Comparison of ENCODE assay signal across 10 cellular contexts in genomic region chr5:39005566-39006232, GRCh38.
DNase-seq lines count a peak whose midpoint lies in the region; ATAC-seq and TF ChIP-seq lines count a peak whose summit lies in the region.
"Had no signal": no experiment of that assay in that cellular context is flagged by ENCODE, and none has a peak within 500 bp of the region (broad histone marks: within the 10 kb centered on the region; RNA-seq: fewer than 3 reads in every experiment).

No MANE protein-coding gene starts in this region.

- H3K27ac ChIP-seq in neural progenitor cell, result no peak overlapping the region
- H3K27ac ChIP-seq: esophagus squamous epithelium had no signal

- 0 out of 2 replicates have a peak, but pooled peaks cover 2% of the 10 kb centered on the region for H3K79me2 ChIP-seq in Loucy (ENCODE audit: insufficient read depth, low read length)
- H3K79me2 ChIP-seq in neural progenitor cell (ENCODE audit: low read depth), result no peaks in the 10 kb centered on the region

- H3K4me3 Mint-ChIP-seq in chondrocyte (ENCODE audit: unreplicated experiment) (no peak overlapping the region), memory B cell (no peak overlapping the region), neural progenitor cell (no peak overlapping the region)
- H3K4me3 Mint-ChIP-seq in stimulated activated naive CD8-positive, alpha-beta T cell treated with anti-CD3 and anti-CD28 coated beads, Interleukin-15, amount 100 ng/mL, for 72 hours, result no peak overlapping the region

- no peaks in the 10 kb centered on the region for H3K9me2 ChIP-seq in Loucy (replicated peaks; ENCODE audit: low read depth, low read length)

- H3K4me1 ChIP-seq in Loucy (ENCODE audit: insufficient read depth, low read length, poor library complexity, severe bottlenecking) (peaks cover 4% of the 10 kb centered on the region), neural progenitor cell (no peaks in the 10 kb centered on the region)
- H3K4me1 ChIP-seq: esophagus squamous epithelium had no signal

- no peaks in the 10 kb centered on the region for H3K27me3 Mint-ChIP-seq in chondrocyte (ENCODE audit: low read depth)
- H3K27me3 Mint-ChIP-seq in memory B cell, result no peaks in the 10 kb centered on the region
- no peaks in the 10 kb centered on the region for H3K27me3 Mint-ChIP-seq in neural progenitor cell (ENCODE audit: insufficient read depth, low read depth)
- no peaks in the 10 kb centered on the region for H3K27me3 Mint-ChIP-seq in stimulated activated naive CD8-positive, alpha-beta T cell treated with anti-CD3 and anti-CD28 coated beads, Interleukin-15, amount 100 ng/mL, for 72 hours

- peak; percentile 8 for DNase-seq in GDM1 (lab: John Stamatoyannopoulos, UW)
- no peak for DNase-seq in chondrocyte (ENCODE audit: low spot score)
- no peak for DNase-seq in memory B cell (ENCODE audit: low spot score in 2 of 2)
- DNase-seq in sciatic nerve (ENCODE audit: low spot score), result no peak
- no peak for DNase-seq in NCI-H1436 (lab: John Stamatoyannopoulos, UW)
- DNase-seq in neural progenitor cell (ENCODE audit: low spot score), result no peak
- no peak for DNase-seq in stimulated activated naive CD8-positive, alpha-beta T cell treated with anti-CD3 and anti-CD28 coated beads, Interleukin-15, amount 100 ng/mL, for 72 hours
- DNase-seq: activated CD4-positive, alpha-beta T cell treated with anti-CD3 and anti-CD28 coated beads for 1 hour; esophagus squamous epithelium had no signal

- peak; percentile 65 for TF ChIP-seq CTCF in Loucy (conservative IDR thresholded peaks at IDR 0.05; ENCODE audit: low read length)
- peak; percentile 54 for TF ChIP-seq CTCF in chondrocyte (IDR thresholded peaks at IDR 0.05)
- no peak for TF ChIP-seq CTCF in neural progenitor cell (IDR thresholded peaks at IDR 0.05)

- H3K36me3 ChIP-seq in Loucy (ENCODE audit: insufficient read depth, low read length) (peaks cover 28% of the 10 kb centered on the region), neural progenitor cell (no peaks in the 10 kb centered on the region)

- no peaks in the 10 kb centered on the region for H3K27me3 ChIP-seq in Loucy (ENCODE audit: insufficient read depth, low read length, poor library complexity, severe bottlenecking)
- no peaks in the 10 kb centered on the region for H3K27me3 ChIP-seq in neural progenitor cell
- H3K27me3 ChIP-seq: esophagus squamous epithelium had no signal

- H3K4me3 ChIP-seq in Loucy (ENCODE audit: low read length, poor library complexity, severe bottlenecking), result no peak overlapping the region
- no peak overlapping the region for H3K4me3 ChIP-seq in neural progenitor cell
- H3K4me3 ChIP-seq: esophagus squamous epithelium had no signal

- no peaks in the 10 kb centered on the region for H3F3A ChIP-seq in Loucy (ENCODE audit: low read depth)
- no peaks in the 10 kb centered on the region for H3F3A ChIP-seq in neural progenitor cell (ENCODE audit: low read depth)

- H3K4me2 ChIP-seq in Loucy (ENCODE audit: low read depth, low read length, poor library complexity, severe bottlenecking), result no peak overlapping the region
- H3K4me2 ChIP-seq in neural progenitor cell, result no peak overlapping the region

- H3K9me3 Mint-ChIP-seq in chondrocyte (ENCODE audit: low read depth), result peaks cover 8% of the 10 kb centered on the region
- H3K9me3 Mint-ChIP-seq in memory B cell, result no peaks in the 10 kb centered on the region
- H3K9me3 Mint-ChIP-seq in neural progenitor cell, result peaks cover 8% of the 10 kb centered on the region
- H3K9me3 Mint-ChIP-seq in stimulated activated naive CD8-positive, alpha-beta T cell treated with anti-CD3 and anti-CD28 coated beads, Interleukin-15, amount 100 ng/mL, for 72 hours, result peaks cover 8 to 9% of the 10 kb centered on the region in 2 donors

- ATAC-seq in memory B cell (ENCODE audit: low read depth), result no peak
- no peak for ATAC-seq in sciatic nerve
- ATAC-seq in stimulated activated naive CD8-positive, alpha-beta T cell treated with anti-CD3 and anti-CD28 coated beads, Interleukin-15, amount 100 ng/mL, for 72 hours, result no peak

- H3K36me3 Mint-ChIP-seq in chondrocyte (ENCODE audit: low read depth) (peaks cover 15% of the 10 kb centered on the region), memory B cell (peaks cover 24% of the 10 kb centered on the region), neural progenitor cell (peaks cover 11% of the 10 kb centered on the region)

- intact Hi-C loops in sciatic nerve (cut with DNase I), result no loop called here

- no peak overlapping the region for H2AFZ ChIP-seq in Loucy (ENCODE audit: low read length)
- no peak overlapping the region for H2AFZ ChIP-seq in neural progenitor cell (replicated peaks)

- H4K20me1 ChIP-seq in Loucy (ENCODE audit: insufficient read depth, low read length, poor library complexity, severe bottlenecking) (peaks cover 6% of the 10 kb centered on the region), neural progenitor cell (ENCODE audit: low read depth) (no peaks in the 10 kb centered on the region)

- H3K27ac Mint-ChIP-seq in chondrocyte (ENCODE audit: unreplicated experiment) (no peak overlapping the region), memory B cell (peak overlapping the region; percentile 69), neural progenitor cell (no peak overlapping the region)
- H3K27ac Mint-ChIP-seq in stimulated activated naive CD8-positive, alpha-beta T cell treated with anti-CD3 and anti-CD28 coated beads, Interleukin-15, amount 100 ng/mL, for 72 hours, result no peak overlapping the region

- H3K4me1 Mint-ChIP-seq in chondrocyte (ENCODE audit: low read depth) (no peaks in the 10 kb centered on the region), memory B cell (peaks cover 22% of the 10 kb centered on the region), neural progenitor cell (no peaks in the 10 kb centered on the region)
- H3K4me1 Mint-ChIP-seq in stimulated activated naive CD8-positive, alpha-beta T cell treated with anti-CD3 and anti-CD28 coated beads, Interleukin-15, amount 100 ng/mL, for 72 hours, result peaks cover 39% of the 10 kb centered on the region

- H3K9ac ChIP-seq in Loucy (ENCODE audit: low read depth, low read length, poor library complexity, severe bottlenecking) (no peak overlapping the region), neural progenitor cell (no peak overlapping the region)

- H3K9me3 ChIP-seq in Loucy (ENCODE audit: insufficient read depth, low read depth, low read length) (peaks cover 4% of the 10 kb centered on the region; the same call in 1 of the 2 replicates), neural progenitor cell (ENCODE audit: low read depth) (no peaks in the 10 kb centered on the region)
- H3K9me3 ChIP-seq: esophagus squamous epithelium had no signal
